In the genomic region with DNA sequence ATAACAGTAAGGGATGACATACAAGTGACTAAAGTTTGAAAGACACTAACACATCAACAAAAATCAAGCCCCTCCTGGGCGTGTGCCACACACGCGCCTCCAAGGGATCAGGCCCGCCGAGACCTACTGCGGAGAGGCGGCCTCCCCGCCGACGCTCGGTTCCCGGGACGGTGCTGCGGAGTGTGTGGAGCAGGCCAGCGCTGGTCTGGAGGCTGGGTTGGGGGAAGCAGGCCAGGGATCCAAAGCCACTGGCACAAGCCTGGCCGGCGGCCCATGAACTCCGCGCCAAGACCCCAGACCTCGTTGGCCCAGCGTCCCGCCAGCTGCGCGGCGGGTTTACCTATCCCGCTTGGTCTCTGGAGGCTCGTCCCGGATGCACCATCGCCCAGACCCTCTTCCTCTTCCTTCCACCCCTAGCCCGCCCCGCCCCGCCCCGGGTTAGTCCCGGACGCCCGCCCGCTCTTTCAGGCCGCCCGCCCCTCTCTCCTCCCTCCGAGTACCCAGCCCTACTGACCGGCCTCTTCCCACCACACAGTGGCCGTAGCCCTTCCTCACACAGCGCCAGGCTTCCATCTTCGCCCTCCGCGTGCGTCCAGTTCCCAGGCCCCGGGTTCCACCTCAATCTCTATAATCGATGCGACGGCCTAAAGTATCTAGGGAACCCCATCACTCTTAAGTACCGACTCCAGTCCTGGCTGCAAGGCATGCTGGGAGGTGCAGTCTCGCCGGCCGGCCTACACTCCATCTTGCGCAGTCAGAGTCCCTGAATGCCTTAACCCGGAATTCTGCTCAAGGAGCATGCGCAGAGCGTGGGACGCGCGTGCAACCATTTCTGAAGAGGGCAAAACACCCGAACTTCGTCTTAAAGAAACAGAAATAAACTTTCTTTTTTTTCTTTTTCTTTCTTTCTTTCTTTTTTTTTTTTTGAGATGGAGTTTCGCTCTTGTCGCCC, we compare ENCODE assay signal across 1 cellular context.
TF ChIP-seq lines count a peak whose summit lies in the region.

A gene with protein sequence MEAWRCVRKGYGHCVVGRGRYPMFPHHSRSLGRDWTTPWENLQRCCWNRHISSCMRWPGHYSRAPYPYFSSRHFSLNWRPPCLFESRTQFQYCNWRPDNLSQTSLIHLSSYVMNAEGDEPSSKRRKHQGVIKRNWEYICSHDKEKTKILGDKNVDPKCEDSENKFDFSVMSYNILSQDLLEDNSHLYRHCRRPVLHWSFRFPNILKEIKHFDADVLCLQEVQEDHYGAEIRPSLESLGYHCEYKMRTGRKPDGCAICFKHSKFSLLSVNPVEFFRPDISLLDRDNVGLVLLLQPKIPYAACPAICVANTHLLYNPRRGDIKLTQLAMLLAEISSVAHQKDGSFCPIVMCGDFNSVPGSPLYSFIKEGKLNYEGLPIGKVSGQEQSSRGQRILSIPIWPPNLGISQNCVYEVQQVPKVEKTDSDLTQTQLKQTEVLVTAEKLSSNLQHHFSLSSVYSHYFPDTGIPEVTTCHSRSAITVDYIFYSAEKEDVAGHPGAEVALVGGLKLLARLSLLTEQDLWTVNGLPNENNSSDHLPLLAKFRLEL (minus strand): TSS at position 769 of the 952 bp plus-strand sequence. CDS start 196 bp downstream, at position 573.

TF ChIP-seq in HepG2, 621 proteins besides CTCF, POLR2A, EP300 and RAD21 (continued from another document and continues in another):
- TF ChIP-seq, protein P1, sequence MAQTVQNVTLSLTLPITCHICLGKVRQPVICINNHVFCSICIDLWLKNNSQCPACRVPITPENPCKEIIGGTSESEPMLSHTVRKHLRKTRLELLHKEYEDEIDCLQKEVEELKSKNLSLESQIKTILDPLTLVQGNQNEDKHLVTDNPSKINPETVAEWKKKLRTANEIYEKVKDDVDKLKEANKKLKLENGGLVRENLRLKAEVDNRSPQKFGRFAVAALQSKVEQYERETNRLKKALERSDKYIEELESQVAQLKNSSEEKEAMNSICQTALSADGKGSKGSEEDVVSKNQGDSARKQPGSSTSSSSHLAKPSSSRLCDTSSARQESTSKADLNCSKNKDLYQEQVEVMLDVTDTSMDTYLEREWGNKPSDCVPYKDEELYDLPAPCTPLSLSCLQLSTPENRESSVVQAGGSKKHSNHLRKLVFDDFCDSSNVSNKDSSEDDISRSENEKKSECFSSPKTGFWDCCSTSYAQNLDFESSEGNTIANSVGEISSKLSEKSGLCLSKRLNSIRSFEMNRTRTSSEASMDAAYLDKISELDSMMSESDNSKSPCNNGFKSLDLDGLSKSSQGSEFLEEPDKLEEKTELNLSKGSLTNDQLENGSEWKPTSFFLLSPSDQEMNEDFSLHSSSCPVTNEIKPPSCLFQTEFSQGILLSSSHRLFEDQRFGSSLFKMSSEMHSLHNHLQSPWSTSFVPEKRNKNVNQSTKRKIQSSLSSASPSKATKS (CRISPR knock-in tag; IDR thresholded peaks at IDR 0.05), result no peak
- TF ChIP-seq, protein P2, sequence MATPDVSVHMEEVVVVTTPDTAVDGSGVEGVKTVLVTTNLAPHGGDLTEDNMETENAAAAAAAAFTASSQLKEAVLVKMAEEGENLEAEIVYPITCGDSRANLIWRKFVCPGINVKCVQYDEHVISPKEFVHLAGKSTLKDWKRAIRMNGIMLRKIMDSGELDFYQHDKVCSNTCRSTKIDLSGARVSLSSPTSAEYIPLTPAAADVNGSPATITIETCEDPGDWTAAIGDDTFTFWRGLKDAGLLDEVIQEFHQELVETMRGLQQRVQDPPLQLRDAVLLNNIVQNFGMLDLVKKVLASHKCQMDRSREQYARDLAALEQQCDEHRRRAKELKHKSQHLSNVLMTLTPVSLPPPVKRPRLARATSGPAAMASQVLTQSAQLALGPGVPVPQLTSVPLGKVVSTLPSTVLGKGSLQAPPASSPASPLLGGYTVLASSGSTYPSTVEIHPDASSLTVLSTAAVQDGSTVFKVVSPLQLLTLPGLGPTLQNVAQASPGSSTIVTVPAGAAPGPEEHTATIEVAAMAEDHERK (CRISPR knock-in tag; IDR thresholded peaks at IDR 0.05; ENCODE audit: low read depth), result peak; percentile 29; the same call in 1 of the 2 replicates
- TF ChIP-seq ZNF7 (CRISPR knock-in tag; IDR thresholded peaks at IDR 0.05), result no peak
- TF ChIP-seq, protein P3, sequence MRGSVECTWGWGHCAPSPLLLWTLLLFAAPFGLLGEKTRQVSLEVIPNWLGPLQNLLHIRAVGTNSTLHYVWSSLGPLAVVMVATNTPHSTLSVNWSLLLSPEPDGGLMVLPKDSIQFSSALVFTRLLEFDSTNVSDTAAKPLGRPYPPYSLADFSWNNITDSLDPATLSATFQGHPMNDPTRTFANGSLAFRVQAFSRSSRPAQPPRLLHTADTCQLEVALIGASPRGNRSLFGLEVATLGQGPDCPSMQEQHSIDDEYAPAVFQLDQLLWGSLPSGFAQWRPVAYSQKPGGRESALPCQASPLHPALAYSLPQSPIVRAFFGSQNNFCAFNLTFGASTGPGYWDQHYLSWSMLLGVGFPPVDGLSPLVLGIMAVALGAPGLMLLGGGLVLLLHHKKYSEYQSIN (CRISPR knock-in tag; IDR thresholded peaks at IDR 0.05; ENCODE audit: borderline replicate concordance), result no peak
- TF ChIP-seq PAX8 (CRISPR knock-in tag; IDR thresholded peaks at IDR 0.05; ENCODE audit: borderline replicate concordance), result peak; percentile 74; the same call in 1 of the 2 replicates
- TF ChIP-seq, protein P4, sequence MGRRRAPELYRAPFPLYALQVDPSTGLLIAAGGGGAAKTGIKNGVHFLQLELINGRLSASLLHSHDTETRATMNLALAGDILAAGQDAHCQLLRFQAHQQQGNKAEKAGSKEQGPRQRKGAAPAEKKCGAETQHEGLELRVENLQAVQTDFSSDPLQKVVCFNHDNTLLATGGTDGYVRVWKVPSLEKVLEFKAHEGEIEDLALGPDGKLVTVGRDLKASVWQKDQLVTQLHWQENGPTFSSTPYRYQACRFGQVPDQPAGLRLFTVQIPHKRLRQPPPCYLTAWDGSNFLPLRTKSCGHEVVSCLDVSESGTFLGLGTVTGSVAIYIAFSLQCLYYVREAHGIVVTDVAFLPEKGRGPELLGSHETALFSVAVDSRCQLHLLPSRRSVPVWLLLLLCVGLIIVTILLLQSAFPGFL (CRISPR knock-in tag; IDR thresholded peaks at IDR 0.05), result no peak
- peak; percentile 57 for TF ChIP-seq HNRNPK (IDR thresholded peaks at IDR 0.05; ENCODE audit: low read depth, low read length, poor library complexity, severe bottlenecking)
- TF ChIP-seq, protein P5, sequence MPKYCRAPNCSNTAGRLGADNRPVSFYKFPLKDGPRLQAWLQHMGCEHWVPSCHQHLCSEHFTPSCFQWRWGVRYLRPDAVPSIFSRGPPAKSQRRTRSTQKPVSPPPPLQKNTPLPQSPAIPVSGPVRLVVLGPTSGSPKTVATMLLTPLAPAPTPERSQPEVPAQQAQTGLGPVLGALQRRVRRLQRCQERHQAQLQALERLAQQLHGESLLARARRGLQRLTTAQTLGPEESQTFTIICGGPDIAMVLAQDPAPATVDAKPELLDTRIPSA (CRISPR knock-in tag; IDR thresholded peaks at IDR 0.05; ENCODE audit: borderline replicate concordance), result no peak
- TF ChIP-seq ZNF878 (CRISPR knock-in tag; IDR thresholded peaks at IDR 0.05), result 0 out of 2 replicates have a peak, but pooled peaks have one; percentile 42
- TF ChIP-seq, protein P6, sequence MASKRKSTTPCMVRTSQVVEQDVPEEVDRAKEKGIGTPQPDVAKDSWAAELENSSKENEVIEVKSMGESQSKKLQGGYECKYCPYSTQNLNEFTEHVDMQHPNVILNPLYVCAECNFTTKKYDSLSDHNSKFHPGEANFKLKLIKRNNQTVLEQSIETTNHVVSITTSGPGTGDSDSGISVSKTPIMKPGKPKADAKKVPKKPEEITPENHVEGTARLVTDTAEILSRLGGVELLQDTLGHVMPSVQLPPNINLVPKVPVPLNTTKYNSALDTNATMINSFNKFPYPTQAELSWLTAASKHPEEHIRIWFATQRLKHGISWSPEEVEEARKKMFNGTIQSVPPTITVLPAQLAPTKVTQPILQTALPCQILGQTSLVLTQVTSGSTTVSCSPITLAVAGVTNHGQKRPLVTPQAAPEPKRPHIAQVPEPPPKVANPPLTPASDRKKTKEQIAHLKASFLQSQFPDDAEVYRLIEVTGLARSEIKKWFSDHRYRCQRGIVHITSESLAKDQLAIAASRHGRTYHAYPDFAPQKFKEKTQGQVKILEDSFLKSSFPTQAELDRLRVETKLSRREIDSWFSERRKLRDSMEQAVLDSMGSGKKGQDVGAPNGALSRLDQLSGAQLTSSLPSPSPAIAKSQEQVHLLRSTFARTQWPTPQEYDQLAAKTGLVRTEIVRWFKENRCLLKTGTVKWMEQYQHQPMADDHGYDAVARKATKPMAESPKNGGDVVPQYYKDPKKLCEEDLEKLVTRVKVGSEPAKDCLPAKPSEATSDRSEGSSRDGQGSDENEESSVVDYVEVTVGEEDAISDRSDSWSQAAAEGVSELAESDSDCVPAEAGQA (IDR thresholded peaks at IDR 0.05; ENCODE audit: low read depth), result peak; percentile 96
- TF ChIP-seq, protein P6 (CRISPR knock-in tag; IDR thresholded peaks at IDR 0.05; ENCODE audit: borderline replicate concordance), result 0 out of 2 replicates have a peak, but pooled peaks have one; percentile 29
- TF ChIP-seq KLF13 (CRISPR knock-in tag; IDR thresholded peaks at IDR 0.05), result no peak
- peak; percentile 68; the same call in 1 of the 2 replicates for TF ChIP-seq BRD4 (CRISPR knock-in tag; IDR thresholded peaks at IDR 0.05)
- TF ChIP-seq PPARG (CRISPR knock-in tag; conservative IDR thresholded peaks at IDR 0.05), result 0 out of 2 replicates have a peak, but pooled peaks have one; percentile 26
- no peak for TF ChIP-seq ZC3H13 (CRISPR knock-in tag; IDR thresholded peaks at IDR 0.05)
- peak; percentile 86 for TF ChIP-seq GABPB1 (CRISPR knock-in tag; IDR thresholded peaks at IDR 0.05)
- TF ChIP-seq ZNF567 (CRISPR knock-in tag; IDR thresholded peaks at IDR 0.05; ENCODE audit: borderline replicate concordance), result no peak
- TF ChIP-seq ZNF883 (CRISPR knock-in tag; IDR thresholded peaks at IDR 0.05; ENCODE audit: not compliant biosample characterization), result peak; percentile 44
- TF ChIP-seq ISL2 (CRISPR knock-in tag; IDR thresholded peaks at IDR 0.05), result peak; percentile 61; the same call in 1 of the 2 replicates
- TF ChIP-seq, protein P7, sequence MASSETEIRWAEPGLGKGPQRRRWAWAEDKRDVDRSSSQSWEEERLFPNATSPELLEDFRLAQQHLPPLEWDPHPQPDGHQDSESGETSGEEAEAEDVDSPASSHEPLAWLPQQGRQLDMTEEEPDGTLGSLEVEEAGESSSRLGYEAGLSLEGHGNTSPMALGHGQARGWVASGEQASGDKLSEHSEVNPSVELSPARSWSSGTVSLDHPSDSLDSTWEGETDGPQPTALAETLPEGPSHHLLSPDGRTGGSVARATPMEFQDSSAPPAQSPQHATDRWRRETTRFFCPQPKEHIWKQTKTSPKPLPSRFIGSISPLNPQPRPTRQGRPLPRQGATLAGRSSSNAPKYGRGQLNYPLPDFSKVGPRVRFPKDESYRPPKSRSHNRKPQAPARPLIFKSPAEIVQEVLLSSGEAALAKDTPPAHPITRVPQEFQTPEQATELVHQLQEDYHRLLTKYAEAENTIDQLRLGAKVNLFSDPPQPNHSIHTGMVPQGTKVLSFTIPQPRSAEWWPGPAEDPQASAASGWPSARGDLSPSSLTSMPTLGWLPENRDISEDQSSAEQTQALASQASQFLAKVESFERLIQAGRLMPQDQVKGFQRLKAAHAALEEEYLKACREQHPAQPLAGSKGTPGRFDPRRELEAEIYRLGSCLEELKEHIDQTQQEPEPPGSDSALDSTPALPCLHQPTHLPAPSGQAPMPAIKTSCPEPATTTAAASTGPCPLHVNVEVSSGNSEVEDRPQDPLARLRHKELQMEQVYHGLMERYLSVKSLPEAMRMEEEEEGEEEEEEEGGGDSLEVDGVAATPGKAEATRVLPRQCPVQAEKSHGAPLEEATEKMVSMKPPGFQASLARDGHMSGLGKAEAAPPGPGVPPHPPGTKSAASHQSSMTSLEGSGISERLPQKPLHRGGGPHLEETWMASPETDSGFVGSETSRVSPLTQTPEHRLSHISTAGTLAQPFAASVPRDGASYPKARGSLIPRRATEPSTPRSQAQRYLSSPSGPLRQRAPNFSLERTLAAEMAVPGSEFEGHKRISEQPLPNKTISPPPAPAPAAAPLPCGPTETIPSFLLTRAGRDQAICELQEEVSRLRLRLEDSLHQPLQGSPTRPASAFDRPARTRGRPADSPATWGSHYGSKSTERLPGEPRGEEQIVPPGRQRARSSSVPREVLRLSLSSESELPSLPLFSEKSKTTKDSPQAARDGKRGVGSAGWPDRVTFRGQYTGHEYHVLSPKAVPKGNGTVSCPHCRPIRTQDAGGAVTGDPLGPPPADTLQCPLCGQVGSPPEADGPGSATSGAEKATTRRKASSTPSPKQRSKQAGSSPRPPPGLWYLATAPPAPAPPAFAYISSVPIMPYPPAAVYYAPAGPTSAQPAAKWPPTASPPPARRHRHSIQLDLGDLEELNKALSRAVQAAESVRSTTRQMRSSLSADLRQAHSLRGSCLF (CRISPR knock-in tag; IDR thresholded peaks at IDR 0.05; ENCODE audit: borderline replicate concordance), result no peak
- TF ChIP-seq ZNF263 (CRISPR knock-in tag; IDR thresholded peaks at IDR 0.05), result peak; percentile 42; the same call in 1 of the 2 replicates
- no peak for TF ChIP-seq ZC3H4 (CRISPR knock-in tag; IDR thresholded peaks at IDR 0.05; ENCODE audit: borderline replicate concordance)
- TF ChIP-seq SAP130 (CRISPR knock-in tag; IDR thresholded peaks at IDR 0.05; ENCODE audit: low read depth), result peak; percentile 73
- no peak; the same call in 1 of the 2 replicates for TF ChIP-seq NR2F2 (IDR thresholded peaks at IDR 0.05; ENCODE audit: borderline replicate concordance, low read depth)
